In the genomic region with DNA sequence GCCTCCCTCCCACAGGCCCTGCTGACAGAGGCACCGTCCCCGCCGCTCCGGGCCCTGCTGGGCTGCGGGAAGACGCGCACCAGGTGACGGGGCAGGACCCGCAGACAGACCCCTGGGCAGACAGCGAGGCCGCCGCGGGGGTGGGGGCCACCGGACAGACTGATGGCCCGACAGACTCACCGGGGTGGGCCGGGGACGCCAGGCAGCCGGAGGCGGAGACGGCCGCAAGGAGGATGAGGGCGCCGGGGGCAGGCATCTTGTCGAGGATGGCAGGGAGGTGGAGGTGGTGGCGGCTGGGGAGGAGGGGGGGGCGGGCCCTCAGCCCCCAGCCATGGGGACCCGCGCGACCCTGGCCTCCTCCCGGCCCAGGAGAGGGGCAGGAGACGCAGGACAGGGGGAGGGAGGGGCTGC, we compare ENCODE assay signal across 10 cellular contexts. TPM values are rescaled to one million over a fixed set of nuclear protein-coding genes. Genes with fewer than 3 reads are reported as not detected.
A peak's percentile ranks its signal among the peaks of the same experiment; 100 is the strongest.
DNase-seq lines count a peak whose midpoint lies in the region; ATAC-seq, FAIRE-seq and TF ChIP-seq lines count a peak whose summit lies in the region.
"Had no signal": no experiment of that assay in that cellular context is flagged by ENCODE, and none has a peak within 500 bp of the region (broad histone marks: within the 10 kb centered on the region; RNA-seq: fewer than 3 reads in every experiment).

No MANE protein-coding gene starts in this region.

- H2BK15ac ChIP-seq in H1 (ENCODE audit: low read length) = no peak overlapping the region

- H3K27ac Mint-ChIP-seq in activated CD4-positive, alpha-beta T cell treated with anti-CD3 and anti-CD28 coated beads, Interleukin-2, amount 10 ng/mL, durations not matched to agents 24 days and 14 days = no peak overlapping the region
- H3K27ac Mint-ChIP-seq in stimulated activated effector memory CD8-positive, alpha-beta T cell treated with anti-CD3 and anti-CD28 coated beads, Interleukin-12 subunit alpha, Interleukin-12 subunit beta, amount 100 ng/mL, for 72 hours = no peak overlapping the region

- H3K36me3 Mint-ChIP-seq in activated CD4-positive, alpha-beta T cell treated with anti-CD3 and anti-CD28 coated beads, Interleukin-2, amount 10 ng/mL, durations not matched to agents 24 days and 14 days (ENCODE audit: low read depth) = no peaks in the 10 kb centered on the region
- no peaks in the 10 kb centered on the region for H3K36me3 Mint-ChIP-seq in stimulated activated effector memory CD8-positive, alpha-beta T cell treated with anti-CD3 and anti-CD28 coated beads, Interleukin-12 subunit alpha, Interleukin-12 subunit beta, amount 100 ng/mL, for 72 hours

- no peak overlapping the region for H2AFZ ChIP-seq in H1 (ENCODE audit: low read length)

- H3K23ac ChIP-seq in H1 (ENCODE audit: insufficient read length) = no peak overlapping the region

- H3K9me3 ChIP-seq in WERI-Rb-1 (ENCODE audit: severe bottlenecking) (no peaks in the 10 kb centered on the region), H1 (ENCODE audit: insufficient read depth in 2 of 2, low read depth in 1 of 2, low read length in 1 of 2) (no peaks in the 10 kb centered on the region)
- H3K9me3 ChIP-seq: mucosa of descending colon had no signal

- H3K79me2 ChIP-seq in H1 (ENCODE audit: control insufficient read depth in 1 of 2, insufficient read depth in 2 of 2, low read length in 2 of 2) = no peaks in the 10 kb centered on the region

- H2BK5ac ChIP-seq in H1 (ENCODE audit: low read depth, low read length) = no peak overlapping the region

- CTCF ChIA-PET in H1 (lab: Charles Lee; ENCODE audit: partially characterized antibody) = interaction anchor here (1.3 to 9.6 kb wide), 2 partner anchors 62 to 76 kb away, joined by 5 to 353 read pairs; no protein-coding TSS in a partner anchor

- peak overlapping the region; percentile 91 to 98 for H3K4me2 ChIP-seq in H1 (ENCODE audit: insufficient read depth in 1 of 2, low read depth in 2 of 2, low read length in 2 of 2)

- no peak for TF ChIP-seq EP300 in H1 (IDR thresholded peaks at IDR 0.05; ENCODE audit: borderline replicate concordance in 1 of 2, low read depth in 2 of 2, low read length in 2 of 2)

- no peaks in the 10 kb centered on the region for H3K9me3 Mint-ChIP-seq in activated CD4-positive, alpha-beta T cell treated with anti-CD3 and anti-CD28 coated beads, Interleukin-2, amount 10 ng/mL, durations not matched to agents 24 days and 14 days
- no peaks in the 10 kb centered on the region for H3K9me3 Mint-ChIP-seq in stimulated activated effector memory CD8-positive, alpha-beta T cell treated with anti-CD3 and anti-CD28 coated beads, Interleukin-12 subunit alpha, Interleukin-12 subunit beta, amount 100 ng/mL, for 72 hours

- H3K4me3 ChIP-seq in WERI-Rb-1 (ENCODE audit: low read depth, low read length) (peak overlapping the region; percentile 35), H1 (ENCODE audit: extremely low read depth in 1 of 4, insufficient read depth in 2 of 4, low read depth in 3 of 4, low read length in 4 of 4) (peak overlapping the region; percentile 18 to 63 (median 45); a peak in 7 of 8 replicates)
- H3K4me3 ChIP-seq: mucosa of descending colon had no signal

- 3% methylated on average over 21 of the region's 32 CpGs; no CpG with 5 or more reads in 1 of the 2 experiments for WGBS in H1 (ENCODE audit: extremely low coverage in 1 of 2, insufficient coverage in 1 of 2, insufficient read length in 1 of 2, insufficient replicate concordance in 2 of 2, low coverage in 1 of 2, low lambda C conversion rate in 2 of 2, missing lambda C conversion rate in 1 of 2), 2 experiments

- H3K9ac ChIP-seq in H1 (replicated peaks in 1 of 4; ENCODE audit: extremely low read depth in 1 of 4, low read depth in 3 of 4, low read length in 3 of 4) = no peak overlapping the region

- H3K27me3 ChIP-seq in WERI-Rb-1 (ENCODE audit: insufficient read depth, low read depth, severe bottlenecking) (no peaks in the 10 kb centered on the region), H1 (replicated peaks in 1 of 4; ENCODE audit: control insufficient read depth in 3 of 4, extremely low read depth in 1 of 4, insufficient read depth in 3 of 4, low read length in 3 of 4) (peaks cover 0 to 12% (median 9%) of the 10 kb centered on the region in 4 experiments; a peak in 4 of 7 replicates)

- H3K23me2 ChIP-seq in H1 (ENCODE audit: low read depth, low read length) = peaks cover 25% of the 10 kb centered on the region

- no peak overlapping the region for H3K4ac ChIP-seq in H1 (replicated peaks; ENCODE audit: insufficient read length, low read depth, low read length)

- H2BK12ac ChIP-seq in H1 (ENCODE audit: low read depth, low read length) = no peak overlapping the region

- H3K18ac ChIP-seq in H1 (ENCODE audit: extremely low read depth, low read length) = no peak overlapping the region

- no peak overlapping the region for H4K91ac ChIP-seq in H1 (replicated peaks; ENCODE audit: insufficient read length, low read length)

- no peak overlapping the region for H3K27ac ChIP-seq in WERI-Rb-1
- no peak overlapping the region for H3K27ac ChIP-seq in H1 (ENCODE audit: low read depth, low read length)
- H3K27ac ChIP-seq: brain microvascular endothelial cell had no signal

- no peak overlapping the region for H3K4me3 Mint-ChIP-seq in activated CD4-positive, alpha-beta T cell treated with anti-CD3 and anti-CD28 coated beads, Interleukin-2, amount 10 ng/mL, durations not matched to agents 24 days and 14 days
- no peak overlapping the region for H3K4me3 Mint-ChIP-seq in stimulated activated effector memory CD8-positive, alpha-beta T cell treated with anti-CD3 and anti-CD28 coated beads, Interleukin-12 subunit alpha, Interleukin-12 subunit beta, amount 100 ng/mL, for 72 hours

- no peak overlapping the region for H2BK20ac ChIP-seq in H1 (ENCODE audit: low read length)

- no peaks in the 10 kb centered on the region for H3K79me1 ChIP-seq in H1 (ENCODE audit: low read depth, low read length)

- no peak for FAIRE-seq in H1 (lab: Jason Lieb, UNC)

- peaks cover 0 to 20% (median 10%) of the 10 kb centered on the region in 4 experiments; a peak in 5 of 7 replicates for H3K4me1 ChIP-seq in H1 (replicated peaks in 1 of 4; ENCODE audit: control insufficient read depth in 3 of 4, insufficient read depth in 4 of 4, low read length in 3 of 4)

- H3K36me3 ChIP-seq in WERI-Rb-1 (no peaks in the 10 kb centered on the region), H1 (ENCODE audit: control insufficient read depth in 2 of 4, insufficient read depth in 4 of 4, low read length in 3 of 4) (no peaks in the 10 kb centered on the region)
- H3K36me3 ChIP-seq: brain microvascular endothelial cell had no signal

- peaks cover 10% of the 10 kb centered on the region for H3K4me1 Mint-ChIP-seq in activated CD4-positive, alpha-beta T cell treated with anti-CD3 and anti-CD28 coated beads, Interleukin-2, amount 10 ng/mL, durations not matched to agents 24 days and 14 days
- H3K4me1 Mint-ChIP-seq in stimulated activated effector memory CD8-positive, alpha-beta T cell treated with anti-CD3 and anti-CD28 coated beads, Interleukin-12 subunit alpha, Interleukin-12 subunit beta, amount 100 ng/mL, for 72 hours = peaks cover 21% of the 10 kb centered on the region

- no peaks in the 10 kb centered on the region for H3K27me3 Mint-ChIP-seq in activated CD4-positive, alpha-beta T cell treated with anti-CD3 and anti-CD28 coated beads, Interleukin-2, amount 10 ng/mL, durations not matched to agents 24 days and 14 days

- H4K20me1 ChIP-seq in H1 (replicated peaks in 1 of 2; ENCODE audit: control insufficient read depth in 1 of 2, insufficient read depth in 2 of 2, low read length in 2 of 2) = peaks cover 0 to 5% of the 10 kb centered on the region in 2 experiments

- intact Hi-C loops in activated CD4-positive, alpha-beta T cell treated with anti-CD3 and anti-CD28 coated beads, Interleukin-2, amount 10 ng/mL, durations not matched to agents 24 days and 14 days (cut with micrococcal nuclease) = loop anchor here (5.0 kb wide), 2 partner anchors 149 to 189 kb away; a partner anchor contains a TSS

- POLR2A ChIA-PET in H1 (lab: Charles Lee; ENCODE audit: partially characterized antibody) = interaction anchor here (1.2 to 9.5 kb wide), 4 partner anchors 20 to 108 kb away, joined by 3 to 59 read pairs (median 4); a partner anchor contains a TSS

- no peak for TF ChIP-seq POLR2A in H1 (IDR thresholded peaks at IDR 0.05; ENCODE audit: control extremely low read depth in 1 of 2, low read depth in 2 of 2, low read length in 2 of 2)

- TF ChIP-seq CTCF in WERI-Rb-1 (IDR thresholded peaks at IDR 0.05; ENCODE audit: low read depth, low read length) (no peak), H1 (IDR thresholded peaks at IDR 0.05; ENCODE audit: control extremely low read depth in 1 of 3, insufficient read depth in 1 of 3, low read depth in 1 of 3, low read length in 3 of 3) (no peak)

- H4K5ac ChIP-seq in H1 (ENCODE audit: insufficient read length, low read depth, low read length) = no peak overlapping the region

- H2AK5ac ChIP-seq in H1 (ENCODE audit: low read depth, low read length) = no peak overlapping the region

- no peak for TF ChIP-seq RAD21 in H1 (IDR thresholded peaks at IDR 0.05 in 1 of 2, conservative IDR thresholded peaks at IDR 0.05 in 1 of 2; ENCODE audit: low read depth in 2 of 2, low read length in 2 of 2)

- H3K56ac ChIP-seq in H1 (replicated peaks; ENCODE audit: insufficient read length, low read depth, low read length) = no peak overlapping the region

- DNase-seq in activated CD4-positive, alpha-beta T cell treated with anti-CD3 and anti-CD28 coated beads, Interleukin-2, amount 10 ng/mL, durations not matched to agents 24 days and 14 days = peak; percentile 76
- no peak for DNase-seq in activated CD4-positive, alpha-beta T cell treated with anti-CD3 and anti-CD28 coated beads, Interleukin-2, amount 50 U/mL, for 48 hours
- DNase-seq in WERI-Rb-1 (no peak), H1 (ENCODE audit: low read depth in 1 of 2, low spot score in 2 of 2) (peak in 1 of 2 experiments; percentile 74), NCI-H526 treated with DMSO at 0.1 percent for 48 hours (lab: John Stamatoyannopoulos, UW) (no peak), RKO (ENCODE audit: low spot score) (no peak), NCI-H1105 treated with DMSO at 0.1 percent for 48 hours (lab: John Stamatoyannopoulos, UW) (no peak)
- DNase-seq in stimulated activated effector memory CD8-positive, alpha-beta T cell treated with anti-CD3 and anti-CD28 coated beads, Interleukin-12 subunit alpha, Interleukin-12 subunit beta, amount 100 ng/mL, for 72 hours (ENCODE audit: low spot score in 2 of 2) = no peak
- DNase-seq: brain microvascular endothelial cell had no signal

- peak; percentile 17 for ATAC-seq in stimulated activated effector memory CD8-positive, alpha-beta T cell treated with anti-CD3 and anti-CD28 coated beads, Interleukin-12 subunit alpha, Interleukin-12 subunit beta, amount 100 ng/mL, for 72 hours

- no peak overlapping the region for H3K14ac ChIP-seq in H1 (ENCODE audit: insufficient read length)

- no peak overlapping the region; the same call in 1 of the 2 replicates for H4K8ac ChIP-seq in H1 (ENCODE audit: extremely low read depth, insufficient read depth, low read length)

- no peak overlapping the region for H2BK120ac ChIP-seq in H1 (replicated peaks; ENCODE audit: low read depth, low read length)

RNA-seq across cellular contexts. Expression of a gene that starts 0.3 kb away (rescaled TPM):
- total RNA-seq in activated CD4-positive, alpha-beta T cell treated with anti-CD3 and anti-CD28 coated beads, Interleukin-2, amount 10 ng/mL, durations not matched to agents 24 days and 14 days = 3.0 and 3.6 TPM in 2 replicates
- 12.4 and 13.6 TPM in 2 replicates for total RNA-seq in H1 (2021; fragmentation: NEBNext Ultra II Directional; extraction: Animal tissue kit (Norgen Biotek cat#: 25700))
- polyA plus RNA-seq in H1 (2011; rRNA removed) = 2.7 and 7.3 TPM in 2 replicates
- 3.4 TPM for polyA plus RNA-seq in H1 (2011; cell fraction: cytosol; rRNA removed)
- 11.6 TPM for polyA plus RNA-seq in H1 (2011; cell fraction: nucleus; rRNA removed)
- 6.8 to 10.4 TPM (median 9.6 TPM) in 4 replicates for polyA plus RNA-seq in H1 (2012, experiment 1 of 2)
- 4.1 TPM for polyA plus RNA-seq in H1 (2012, experiment 2 of 2)
- polyA plus RNA-seq in H1 (2013, experiment 1 of 2) = 10.0 TPM
- 8.2 TPM for polyA plus RNA-seq in H1 (2013, experiment 2 of 2)
- polyA minus RNA-seq in H1 (2011; rRNA and poly(A)+ RNA removed) = 0.90 and 1.2 TPM in 2 replicates
- 5.9 TPM for polyA minus RNA-seq in H1 (2011; cell fraction: cytosol; rRNA and poly(A)+ RNA removed)
- 5.9 TPM for polyA minus RNA-seq in H1 (2011; cell fraction: nucleus; rRNA and poly(A)+ RNA removed)

RNA-seq across cellular contexts. Expression of a gene that starts 40.6 kb away (rescaled TPM):
- total RNA-seq in activated CD4-positive, alpha-beta T cell treated with anti-CD3 and anti-CD28 coated beads, Interleukin-2, amount 10 ng/mL, durations not matched to agents 24 days and 14 days = not detected in 2 replicates
- total RNA-seq in H1 (2021; fragmentation: NEBNext Ultra II Directional; extraction: Animal tissue kit (Norgen Biotek cat#: 25700)) = 0.99 and 1.5 TPM in 2 replicates
- 2.6 and 3.8 TPM in 2 replicates for polyA plus RNA-seq in H1 (2011; rRNA removed)
- polyA plus RNA-seq in H1 (2011; cell fraction: cytosol; rRNA removed) = 2.3 TPM
- polyA plus RNA-seq in H1 (2011; cell fraction: nucleus; rRNA removed) = 1.2 TPM
- 1.0 to 2.2 TPM (median 1.6 TPM) in 4 replicates for polyA plus RNA-seq in H1 (2012, experiment 1 of 2)
- 1.00 TPM for polyA plus RNA-seq in H1 (2012, experiment 2 of 2)
- polyA plus RNA-seq in H1 (2013, experiment 1 of 2) = 1.5 TPM
- polyA plus RNA-seq in H1 (2013, experiment 2 of 2) = 1.4 TPM
- 0.59 TPM in 1 of 2 replicates, not detected in the other for polyA minus RNA-seq in H1 (2011; rRNA and poly(A)+ RNA removed)
- polyA minus RNA-seq in H1 (2011; cell fraction: cytosol; rRNA and poly(A)+ RNA removed) = 1.2 TPM
- polyA minus RNA-seq in H1 (2011; cell fraction: nucleus; rRNA and poly(A)+ RNA removed) = not detected

RNA-seq across cellular contexts. Expression of a gene that starts 42.2 kb away (rescaled TPM):
- total RNA-seq in activated CD4-positive, alpha-beta T cell treated with anti-CD3 and anti-CD28 coated beads, Interleukin-2, amount 10 ng/mL, durations not matched to agents 24 days and 14 days = 30.6 and 31.6 TPM in 2 replicates
- total RNA-seq in H1 (2021; fragmentation: NEBNext Ultra II Directional; extraction: Animal tissue kit (Norgen Biotek cat#: 25700)) = 67.7 and 71.4 TPM in 2 replicates
- 43.7 and 62.5 TPM in 2 replicates for polyA plus RNA-seq in H1 (2011; rRNA removed)
- polyA plus RNA-seq in H1 (2011; cell fraction: cytosol; rRNA removed) = 59.5 TPM
- 225 TPM for polyA plus RNA-seq in H1 (2011; cell fraction: nucleus; rRNA removed)
- 64.0 to 76.5 TPM (median 71.8 TPM) in 4 replicates for polyA plus RNA-seq in H1 (2012, experiment 1 of 2)
- polyA plus RNA-seq in H1 (2012, experiment 2 of 2) = 35.7 TPM
- 44.2 TPM for polyA plus RNA-seq in H1 (2013, experiment 1 of 2)
- polyA plus RNA-seq in H1 (2013, experiment 2 of 2) = 37.5 TPM
- 53.7 and 70.7 TPM in 2 replicates for polyA minus RNA-seq in H1 (2011; rRNA and poly(A)+ RNA removed)
- 28.7 TPM for polyA minus RNA-seq in H1 (2011; cell fraction: cytosol; rRNA and poly(A)+ RNA removed)
- polyA minus RNA-seq in H1 (2011; cell fraction: nucleus; rRNA and poly(A)+ RNA removed) = 65.5 TPM

RNA-seq across cellular contexts. Expression of a gene that starts 56.0 kb away (rescaled TPM):
- 2.4 TPM in 2 replicates for total RNA-seq in activated CD4-positive, alpha-beta T cell treated with anti-CD3 and anti-CD28 coated beads, Interleukin-2, amount 10 ng/mL, durations not matched to agents 24 days and 14 days
- total RNA-seq in H1 (2021; fragmentation: NEBNext Ultra II Directional; extraction: Animal tissue kit (Norgen Biotek cat#: 25700)) = 0.89 and 1.0 TPM in 2 replicates
- 0.45 and 0.61 TPM in 2 replicates for polyA plus RNA-seq in H1 (2011; rRNA removed)
- 0.28 TPM for polyA plus RNA-seq in H1 (2011; cell fraction: cytosol; rRNA removed)
- polyA plus RNA-seq in H1 (2011; cell fraction: nucleus; rRNA removed) = 1.3 TPM
- 0.66 to 0.84 TPM (median 0.73 TPM) in 4 replicates for polyA plus RNA-seq in H1 (2012, experiment 1 of 2)
- 0.68 TPM for polyA plus RNA-seq in H1 (2012, experiment 2 of 2)
- 0.39 TPM for polyA plus RNA-seq in H1 (2013, experiment 1 of 2)
- polyA plus RNA-seq in H1 (2013, experiment 2 of 2) = 0.44 TPM
- 0.68 and 1.9 TPM in 2 replicates for polyA minus RNA-seq in H1 (2011; rRNA and poly(A)+ RNA removed)
- 0.37 TPM for polyA minus RNA-seq in H1 (2011; cell fraction: cytosol; rRNA and poly(A)+ RNA removed)
- polyA minus RNA-seq in H1 (2011; cell fraction: nucleus; rRNA and poly(A)+ RNA removed) = 0.80 TPM
